Comparison of ENCODE assay signal across 10 cellular contexts in genomic region chr13:79812070-79812850, GRCh38.
DNase-seq lines count a peak whose midpoint lies in the region; ATAC-seq, FAIRE-seq and TF ChIP-seq lines count a peak whose summit lies in the region.
"Had no signal": no experiment of that assay in that cellular context is flagged by ENCODE, and none has a peak within 500 bp of the region (broad histone marks: within the 10 kb centered on the region; RNA-seq: fewer than 3 reads in every experiment).

No MANE protein-coding gene starts in this region.

- H4K8ac ChIP-seq in H1 (ENCODE audit: extremely low read depth, insufficient read depth, low read length) (no peak overlapping the region), neuronal stem cell (ENCODE audit: low read depth, low read length) (no peak overlapping the region)

- H3K27me3 ChIP-seq in H1 (replicated peaks in 1 of 4; ENCODE audit: control insufficient read depth in 3 of 4, extremely low read depth in 1 of 4, insufficient read depth in 3 of 4, low read length in 3 of 4) (no peaks in the 10 kb centered on the region), neuronal stem cell (ENCODE audit: control insufficient read depth in 3 of 3, insufficient read depth in 3 of 3, low read depth in 1 of 3, low read length in 3 of 3) (no peaks in the 10 kb centered on the region)
- H3K27me3 ChIP-seq: pancreas had no signal

- POLR2A ChIA-PET in H1 (lab: Charles Lee; ENCODE audit: partially characterized antibody): interaction anchor here (0.7 kb wide), 1 partner anchor 1541 kb away, joined by 3 read pairs; no protein-coding TSS in a partner anchor

- no peak overlapping the region for H3K9ac ChIP-seq in H1 (replicated peaks in 1 of 4; ENCODE audit: extremely low read depth in 1 of 4, low read depth in 3 of 4, low read length in 3 of 4)
- H3K9ac ChIP-seq in neuronal stem cell (ENCODE audit: low read depth, low read length, poor library complexity): no peak overlapping the region

- H2BK15ac ChIP-seq in H1 (ENCODE audit: low read length) (no peak overlapping the region), neuronal stem cell (ENCODE audit: low read length) (no peak overlapping the region)

- H4K20me1 ChIP-seq in H1 (replicated peaks in 1 of 2; ENCODE audit: control insufficient read depth in 1 of 2, insufficient read depth in 2 of 2, low read length in 2 of 2): no peaks in the 10 kb centered on the region

- H3K4me3 ChIP-seq in H1 (ENCODE audit: extremely low read depth in 1 of 4, insufficient read depth in 2 of 4, low read depth in 3 of 4, low read length in 4 of 4) (no peak overlapping the region), neuronal stem cell (ENCODE audit: low read length in 2 of 2) (no peak overlapping the region)
- H3K4me3 ChIP-seq: pancreas had no signal

- no peak overlapping the region for H3K27ac ChIP-seq in H1 (ENCODE audit: low read depth, low read length)
- no peak overlapping the region for H3K27ac ChIP-seq in neuronal stem cell (replicated peaks; ENCODE audit: low read length)
- H3K27ac ChIP-seq: pancreas had no signal

- WGBS in H1 (ENCODE audit: extremely low coverage in 1 of 2, insufficient coverage in 1 of 2, insufficient read length in 1 of 2, insufficient replicate concordance in 2 of 2, low coverage in 1 of 2, low lambda C conversion rate in 2 of 2, missing lambda C conversion rate in 1 of 2), 2 experiments: 89% methylated on average over 2 of the region's 2 CpGs; no CpG with 5 or more reads in 1 of the 2 experiments
- WGBS in neuronal stem cell (ENCODE audit: extremely low coverage in 2 of 2, insufficient read length in 2 of 2, insufficient replicate concordance in 1 of 2), 2 donors: no CpG with 5 or more reads among the region's 2 CpGs

- DNase-seq in H1 (ENCODE audit: low read depth in 1 of 2, low spot score in 2 of 2) (no peak), HTR-8/SVneo (ENCODE audit: insufficient read length, low spot score) (no peak), neuronal stem cell (ENCODE audit: low spot score) (no peak), ureter (ENCODE audit: low spot score) (no peak)
- no peak for DNase-seq in stimulated activated naive CD4-positive, alpha-beta T cell (lab: John Stamatoyannopoulos, UW)
- DNase-seq: activated naive CD4-positive, alpha-beta T cell treated with anti-CD3 and anti-CD28 coated beads for 36 hours; pancreas had no signal

- H3K4ac ChIP-seq in H1 (replicated peaks; ENCODE audit: insufficient read length, low read depth, low read length) (no peak overlapping the region), neuronal stem cell (ENCODE audit: low read length) (no peak overlapping the region)

- H3K23me2 ChIP-seq in H1 (ENCODE audit: low read depth, low read length): no peaks in the 10 kb centered on the region

- H3K4me1 ChIP-seq in H1 (replicated peaks in 1 of 4; ENCODE audit: control insufficient read depth in 3 of 4, insufficient read depth in 4 of 4, low read length in 3 of 4) (peaks cover 0 to 11% (median 5%) of the 10 kb centered on the region in 4 experiments; a peak in 3 of 7 replicates), neuronal stem cell (ENCODE audit: control insufficient read depth in 2 of 2, insufficient read depth in 1 of 2, low read depth in 1 of 2, low read length in 2 of 2) (peaks cover 5 to 12% of the 10 kb centered on the region in 2 donors)
- H3K4me1 ChIP-seq: pancreas had no signal

- H3K18ac ChIP-seq in H1 (ENCODE audit: extremely low read depth, low read length) (no peak overlapping the region), neuronal stem cell (ENCODE audit: low read length) (no peak overlapping the region)

- no peak overlapping the region for H2AK5ac ChIP-seq in H1 (ENCODE audit: low read depth, low read length)
- no peak overlapping the region for H2AK5ac ChIP-seq in neuronal stem cell (ENCODE audit: low read depth, low read length)

- no peaks in the 10 kb centered on the region for H3K79me2 ChIP-seq in H1 (ENCODE audit: control insufficient read depth in 1 of 2, insufficient read depth in 2 of 2, low read length in 2 of 2)

- TF ChIP-seq RAD21 in H1 (IDR thresholded peaks at IDR 0.05 in 1 of 2, conservative IDR thresholded peaks at IDR 0.05 in 1 of 2; ENCODE audit: low read depth in 2 of 2, low read length in 2 of 2): no peak

- TF ChIP-seq CTCF in H1 (IDR thresholded peaks at IDR 0.05; ENCODE audit: control extremely low read depth in 1 of 3, insufficient read depth in 1 of 3, low read depth in 1 of 3, low read length in 3 of 3): no peak

- H3K36me3 ChIP-seq in H1 (ENCODE audit: control insufficient read depth in 2 of 4, insufficient read depth in 4 of 4, low read length in 3 of 4) (no peaks in the 10 kb centered on the region), neuronal stem cell (replicated peaks in 1 of 2; ENCODE audit: control insufficient read depth in 2 of 2, insufficient read depth in 2 of 2, low read length in 2 of 2) (no peaks in the 10 kb centered on the region)
- H3K36me3 ChIP-seq: pancreas had no signal

- no peak overlapping the region for H2BK120ac ChIP-seq in H1 (replicated peaks; ENCODE audit: low read depth, low read length)
- no peak overlapping the region for H2BK120ac ChIP-seq in neuronal stem cell (ENCODE audit: low read depth, low read length)

- H4K5ac ChIP-seq in H1 (ENCODE audit: insufficient read length, low read depth, low read length): no peak overlapping the region

- H3K4me2 ChIP-seq in H1 (ENCODE audit: insufficient read depth in 1 of 2, low read depth in 2 of 2, low read length in 2 of 2) (no peak overlapping the region), neuronal stem cell (ENCODE audit: insufficient read depth, low read length, poor library complexity, severe bottlenecking) (no peak overlapping the region)

- FAIRE-seq in H1 (lab: Jason Lieb, UNC): no peak
- no peak for FAIRE-seq in HTR-8/SVneo (lab: Jason Lieb, UNC)
- FAIRE-seq: pancreas had no signal

- H3K14ac ChIP-seq in H1 (ENCODE audit: insufficient read length): no peak overlapping the region
- no peak overlapping the region for H3K14ac ChIP-seq in neuronal stem cell (ENCODE audit: low read length)

- H3K9me3 ChIP-seq in H1 (ENCODE audit: insufficient read depth in 2 of 2, low read depth in 1 of 2, low read length in 1 of 2): no peaks in the 10 kb centered on the region
- H3K9me3 ChIP-seq in neuronal stem cell (replicated peaks in 1 of 2; ENCODE audit: control insufficient read depth in 2 of 2, insufficient read depth in 1 of 2, low read depth in 1 of 2, low read length in 2 of 2): peaks cover 0 to 2% of the 10 kb centered on the region in 2 donors
- H3K9me3 ChIP-seq: pancreas had no signal

- H2BK5ac ChIP-seq in H1 (ENCODE audit: low read depth, low read length) (no peak overlapping the region), neuronal stem cell (ENCODE audit: low read length) (no peak overlapping the region)

- no peak overlapping the region for H3K23ac ChIP-seq in H1 (ENCODE audit: insufficient read length)
- no peak overlapping the region for H3K23ac ChIP-seq in neuronal stem cell (ENCODE audit: low read depth, low read length, poor library complexity)

- TF ChIP-seq POLR2A in H1 (IDR thresholded peaks at IDR 0.05; ENCODE audit: control extremely low read depth in 1 of 2, low read depth in 2 of 2, low read length in 2 of 2): no peak

- CTCF ChIA-PET in H1 (lab: Charles Lee; ENCODE audit: partially characterized antibody): no interaction called here

- H4K91ac ChIP-seq in H1 (replicated peaks; ENCODE audit: insufficient read length, low read length) (no peak overlapping the region), neuronal stem cell (ENCODE audit: low read depth, low read length, poor library complexity) (no peak overlapping the region)

- no peak overlapping the region for H2BK20ac ChIP-seq in H1 (ENCODE audit: low read length)

- H3K79me1 ChIP-seq in H1 (ENCODE audit: low read depth, low read length) (no peaks in the 10 kb centered on the region), neuronal stem cell (ENCODE audit: low read depth, low read length) (no peaks in the 10 kb centered on the region)

- H2AFZ ChIP-seq in H1 (ENCODE audit: low read length) (0 out of 2 replicates have a peak overlapping the region, but pooled peaks have one; percentile 48), neuronal stem cell (ENCODE audit: low read length) (no peak overlapping the region)

- ATAC-seq in GM18511 (IDR thresholded peaks at IDR 0.05; ENCODE audit: unreplicated experiment) (peak; percentile 76), GM21529 (IDR thresholded peaks at IDR 0.05; ENCODE audit: unreplicated experiment) (peak; percentile 76), HG03280 (IDR thresholded peaks at IDR 0.05; ENCODE audit: unreplicated experiment) (peak; percentile 60)

- no peak overlapping the region for H3K56ac ChIP-seq in H1 (replicated peaks; ENCODE audit: insufficient read length, low read depth, low read length)

- TF ChIP-seq EP300 in H1 (IDR thresholded peaks at IDR 0.05; ENCODE audit: borderline replicate concordance in 1 of 2, low read depth in 2 of 2, low read length in 2 of 2): no peak

- H2BK12ac ChIP-seq in H1 (ENCODE audit: low read depth, low read length): no peak overlapping the region; the same call in 1 of the 2 replicates
- H2BK12ac ChIP-seq in neuronal stem cell (ENCODE audit: low read length): no peak overlapping the region

TF ChIP-seq in H1, 55 proteins besides CTCF, POLR2A, EP300 and RAD21 (continues in another document):
- TF ChIP-seq TAF1 (IDR thresholded peaks at IDR 0.05; ENCODE audit: low read depth, low read length) (no peak), ZNF274 (IDR thresholded peaks at IDR 0.05; ENCODE audit: borderline replicate concordance, extremely low read depth, low read length) (no peak), CEBPB (IDR thresholded peaks at IDR 0.05; ENCODE audit: low read depth, low read length) (no peak), CTBP2 (IDR thresholded peaks at IDR 0.05; ENCODE audit: borderline replicate concordance, insufficient read depth, insufficient read length, low read length) (no peak), ATF2 (IDR thresholded peaks at IDR 0.05; ENCODE audit: low read length) (no peak), SIRT6 (IDR thresholded peaks at IDR 0.05; ENCODE audit: low read length) (no peak), CBX5 (IDR thresholded peaks at IDR 0.05; ENCODE audit: low read depth, low read length) (no peak), SP4 (IDR thresholded peaks at IDR 0.05; ENCODE audit: low read length) (no peak), SRF (IDR thresholded peaks at IDR 0.05; ENCODE audit: low read depth, low read length) (no peak)
